Comparison of ENCODE assay signal across 3 cellular contexts in genomic region chr11:36427079-36427478, GRCh38.
A peak's percentile ranks its signal among the peaks of the same experiment; 100 is the strongest.
TF ChIP-seq lines count a peak whose summit lies in the region.

No MANE protein-coding gene starts in this region.

TF ChIP-seq in IMR-90, 13 proteins besides CTCF, POLR2A, EP300 and RAD21:
- TF ChIP-seq MAFK (IDR thresholded peaks at IDR 0.05; ENCODE audit: low read depth, low read length) (peak; percentile 75), USF2 (IDR thresholded peaks at IDR 0.05; ENCODE audit: low read depth, low read length) (no peak)

TF ChIP-seq in K562, 482 proteins besides CTCF, POLR2A, EP300 and RAD21 (continues in another document):
- TF ChIP-seq, protein P1, sequence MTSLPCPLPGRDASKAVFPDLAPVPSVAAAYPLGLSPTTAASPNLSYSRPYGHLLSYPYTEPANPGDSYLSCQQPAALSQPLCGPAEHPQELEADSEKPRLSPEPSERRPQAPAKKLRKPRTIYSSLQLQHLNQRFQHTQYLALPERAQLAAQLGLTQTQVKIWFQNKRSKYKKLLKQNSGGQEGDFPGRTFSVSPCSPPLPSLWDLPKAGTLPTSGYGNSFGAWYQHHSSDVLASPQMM (CRISPR knock-in tag; IDR thresholded peaks at IDR 0.05) = no peak
- TF ChIP-seq ZNF696 (CRISPR knock-in tag; conservative IDR thresholded peaks at IDR 0.05) (no peak), FOXA3 (CRISPR knock-in tag; conservative IDR thresholded peaks at IDR 0.05 in 1 of 2, IDR thresholded peaks at IDR 0.05 in 1 of 2) (no peak), ZC3H11A (IDR thresholded peaks at IDR 0.05; ENCODE audit: low read depth, low read length) (no peak), RBM14 (IDR thresholded peaks at IDR 0.05; ENCODE audit: borderline replicate concordance, insufficient read depth, low read depth, low read length) (no peak), RUNX1 (IDR thresholded peaks at IDR 0.05; ENCODE audit: low read depth) (no peak), PRMT5 (CRISPR knock-in tag; IDR thresholded peaks at IDR 0.05) (no peak), NCOA6 (IDR thresholded peaks at IDR 0.05) (no peak), ZNF134 (CRISPR knock-in tag; conservative IDR thresholded peaks at IDR 0.05) (no peak), KDM1A (IDR thresholded peaks at IDR 0.05) (no peak), ZFP30 (CRISPR knock-in tag; IDR thresholded peaks at IDR 0.05; ENCODE audit: borderline replicate concordance) (no peak), NUFIP1 (IDR thresholded peaks at IDR 0.05; ENCODE audit: partially characterized antibody) (no peak), STAG1 (CRISPR knock-in tag; IDR thresholded peaks at IDR 0.05; ENCODE audit: borderline replicate concordance) (no peak), ZNF24 (IDR thresholded peaks at IDR 0.05) (no peak), FOXP1 (CRISPR knock-in tag; IDR thresholded peaks at IDR 0.05) (no peak), SAP30 (IDR thresholded peaks at IDR 0.05; ENCODE audit: borderline replicate concordance, insufficient read depth, low read depth, low read length, poor library complexity, severe bottlenecking) (no peak), CEBPZ (IDR thresholded peaks at IDR 0.05; ENCODE audit: borderline replicate concordance, low read depth, low read length) (no peak), BCL6 (CRISPR knock-in tag; IDR thresholded peaks at IDR 0.05) (no peak), TOE1 (IDR thresholded peaks at IDR 0.05; ENCODE audit: borderline replicate concordance) (no peak), TOE1 (CRISPR knock-in tag; IDR thresholded peaks at IDR 0.05; ENCODE audit: borderline replicate concordance, low read depth) (no peak), U2AF2 (optimal IDR thresholded peaks at IDR 0.05; ENCODE audit: low read depth, low read length) (no peak), ZFP36 (IDR thresholded peaks at IDR 0.05; ENCODE audit: low read depth, low read length, partially characterized antibody) (no peak)
- TF ChIP-seq, protein P2, sequence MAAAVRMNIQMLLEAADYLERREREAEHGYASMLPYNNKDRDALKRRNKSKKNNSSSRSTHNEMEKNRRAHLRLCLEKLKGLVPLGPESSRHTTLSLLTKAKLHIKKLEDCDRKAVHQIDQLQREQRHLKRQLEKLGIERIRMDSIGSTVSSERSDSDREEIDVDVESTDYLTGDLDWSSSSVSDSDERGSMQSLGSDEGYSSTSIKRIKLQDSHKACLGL (CRISPR knock-in tag; IDR thresholded peaks at IDR 0.05; ENCODE audit: borderline replicate concordance, poor library complexity, severe bottlenecking) = no peak
- TF ChIP-seq, protein P3, sequence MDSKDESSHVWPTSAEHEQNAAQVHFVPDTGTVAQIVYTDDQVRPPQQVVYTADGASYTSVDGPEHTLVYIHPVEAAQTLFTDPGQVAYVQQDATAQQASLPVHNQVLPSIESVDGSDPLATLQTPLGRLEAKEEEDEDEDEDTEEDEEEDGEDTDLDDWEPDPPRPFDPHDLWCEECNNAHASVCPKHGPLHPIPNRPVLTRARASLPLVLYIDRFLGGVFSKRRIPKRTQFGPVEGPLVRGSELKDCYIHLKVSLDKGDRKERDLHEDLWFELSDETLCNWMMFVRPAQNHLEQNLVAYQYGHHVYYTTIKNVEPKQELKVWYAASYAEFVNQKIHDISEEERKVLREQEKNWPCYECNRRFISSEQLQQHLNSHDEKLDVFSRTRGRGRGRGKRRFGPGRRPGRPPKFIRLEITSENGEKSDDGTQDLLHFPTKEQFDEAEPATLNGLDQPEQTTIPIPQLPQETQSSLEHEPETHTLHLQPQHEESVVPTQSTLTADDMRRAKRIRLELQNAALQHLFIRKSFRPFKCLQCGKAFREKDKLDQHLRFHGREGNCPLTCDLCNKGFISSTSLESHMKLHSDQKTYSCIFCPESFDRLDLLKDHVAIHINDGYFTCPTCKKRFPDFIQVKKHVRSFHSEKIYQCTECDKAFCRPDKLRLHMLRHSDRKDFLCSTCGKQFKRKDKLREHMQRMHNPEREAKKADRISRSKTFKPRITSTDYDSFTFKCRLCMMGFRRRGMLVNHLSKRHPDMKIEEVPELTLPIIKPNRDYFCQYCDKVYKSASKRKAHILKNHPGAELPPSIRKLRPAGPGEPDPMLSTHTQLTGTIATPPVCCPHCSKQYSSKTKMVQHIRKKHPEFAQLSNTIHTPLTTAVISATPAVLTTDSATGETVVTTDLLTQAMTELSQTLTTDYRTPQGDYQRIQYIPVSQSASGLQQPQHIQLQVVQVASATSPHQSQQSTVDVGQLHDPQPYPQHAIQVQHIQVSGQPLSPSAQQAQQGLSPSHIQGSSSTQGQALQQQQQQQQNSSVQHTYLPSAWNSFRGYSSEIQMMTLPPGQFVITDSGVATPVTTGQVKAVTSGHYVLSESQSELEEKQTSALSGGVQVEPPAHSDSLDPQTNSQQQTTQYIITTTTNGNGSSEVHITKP (IDR thresholded peaks at IDR 0.05; ENCODE audit: partially characterized antibody) = no peak

TF ChIP-seq in GM12891, 5 proteins besides CTCF, POLR2A, EP300 and RAD21:
- TF ChIP-seq POLR2AphosphoS5 (IDR thresholded peaks at IDR 0.05; ENCODE audit: low read depth, low read length) (no peak), TAF1 (IDR thresholded peaks at IDR 0.05; ENCODE audit: low read depth, low read length) (no peak), PAX5 (IDR thresholded peaks at IDR 0.05; ENCODE audit: insufficient read depth, low read length, severe bottlenecking) (no peak), SPI1 (IDR thresholded peaks at IDR 0.05; ENCODE audit: low read depth, low read length) (no peak), POU2F2 (IDR thresholded peaks at IDR 0.05; ENCODE audit: low read depth, low read length) (no peak)
